Comparison of ENCODE assay signal across 1 cellular context in genomic region chr1:91500756-91501526, GRCh38.
TF ChIP-seq lines count a peak whose summit lies in the region.

TSS of gene CDC7 (plus strand) at chr1:91500851. CDS start at chr1:91501717, 866 bp downstream.

TF ChIP-seq in HepG2, 621 proteins besides CTCF, POLR2A, EP300 and RAD21 (continued from another document and continues in another):
- TF ChIP-seq TAF15 (IDR thresholded peaks at IDR 0.05; ENCODE audit: low read depth, low read length, poor library complexity, severe bottlenecking) (no peak), ZNF101 (CRISPR knock-in tag; IDR thresholded peaks at IDR 0.05; ENCODE audit: borderline replicate concordance, low read depth) (no peak), SIN3B (IDR thresholded peaks at IDR 0.05; ENCODE audit: low read length) (no peak), MEIS2 (CRISPR knock-in tag; IDR thresholded peaks at IDR 0.05) (0 out of 2 replicates have a peak, but pooled peaks have one; percentile 30), NFIB (CRISPR knock-in tag; IDR thresholded peaks at IDR 0.05; ENCODE audit: borderline replicate concordance) (no peak), SNAPC2 (CRISPR knock-in tag; IDR thresholded peaks at IDR 0.05) (no peak), MLX (CRISPR knock-in tag; IDR thresholded peaks at IDR 0.05) (no peak), ZSCAN12 (CRISPR knock-in tag; IDR thresholded peaks at IDR 0.05) (no peak), ZBTB1 (CRISPR knock-in tag; IDR thresholded peaks at IDR 0.05; ENCODE audit: borderline replicate concordance) (no peak), ZNF143 (CRISPR knock-in tag; IDR thresholded peaks at IDR 0.05) (peak; percentile 5), PCBP2 (optimal IDR thresholded peaks at IDR 0.05; ENCODE audit: low read depth, low read length, poor library complexity, severe bottlenecking) (peak; percentile 48), ZNF3 (CRISPR knock-in tag; IDR thresholded peaks at IDR 0.05) (0 out of 2 replicates have a peak, but pooled peaks have one; percentile 20), ZNF788 (CRISPR knock-in tag; IDR thresholded peaks at IDR 0.05; ENCODE audit: borderline replicate concordance) (no peak), ZNF234 (CRISPR knock-in tag; conservative IDR thresholded peaks at IDR 0.05) (peak; percentile 64; the same call in 1 of the 2 replicates), ZNF773 (CRISPR knock-in tag; IDR thresholded peaks at IDR 0.05; ENCODE audit: borderline replicate concordance) (no peak), ZNF337 (CRISPR knock-in tag; IDR thresholded peaks at IDR 0.05; ENCODE audit: borderline replicate concordance, low read depth) (no peak), JUNB (CRISPR knock-in tag; IDR thresholded peaks at IDR 0.05; ENCODE audit: borderline replicate concordance) (no peak), STAT5B (CRISPR knock-in tag; IDR thresholded peaks at IDR 0.05) (0 out of 2 replicates have a peak, but pooled peaks have one; percentile 0), THYN1 (CRISPR knock-in tag; IDR thresholded peaks at IDR 0.05; ENCODE audit: borderline replicate concordance, low read depth) (no peak), NFYB (CRISPR knock-in tag; IDR thresholded peaks at IDR 0.05) (no peak), ZFP1 (CRISPR knock-in tag; IDR thresholded peaks at IDR 0.05) (no peak), TMF1 (CRISPR knock-in tag; IDR thresholded peaks at IDR 0.05; ENCODE audit: low read depth) (peak; percentile 47; the same call in 1 of the 2 replicates), ZNF124 (CRISPR knock-in tag; IDR thresholded peaks at IDR 0.05) (0 out of 2 replicates have a peak, but pooled peaks have one; percentile 14), ZXDC (CRISPR knock-in tag; IDR thresholded peaks at IDR 0.05) (peak; percentile 39; the same call in 1 of the 2 replicates), PPARG (CRISPR knock-in tag; conservative IDR thresholded peaks at IDR 0.05) (no peak), ZKSCAN1 (IDR thresholded peaks at IDR 0.05; ENCODE audit: low read length) (peak; percentile 92), KMT2B (CRISPR knock-in tag; IDR thresholded peaks at IDR 0.05) (peak; percentile 34), AGO2 (optimal IDR thresholded peaks at IDR 0.05; ENCODE audit: low read depth, low read length) (peak; percentile 77), ARNT (IDR thresholded peaks at IDR 0.05) (no peak), ZNF230 (CRISPR knock-in tag; IDR thresholded peaks at IDR 0.05) (no peak), ZKSCAN5 (CRISPR knock-in tag; IDR thresholded peaks at IDR 0.05) (no peak), ZNF224 (CRISPR knock-in tag; IDR thresholded peaks at IDR 0.05) (peak; percentile 73; the same call in 1 of the 2 replicates), GTF3A (CRISPR knock-in tag; conservative IDR thresholded peaks at IDR 0.05) (no peak), FOSL2 (CRISPR knock-in tag; IDR thresholded peaks at IDR 0.05) (0 out of 2 replicates have a peak, but pooled peaks have one; percentile 7), SNAI1 (CRISPR knock-in tag; IDR thresholded peaks at IDR 0.05; ENCODE audit: borderline replicate concordance) (peak; percentile 95), ZBTB33 (CRISPR knock-in tag; IDR thresholded peaks at IDR 0.05) (0 out of 2 replicates have a peak, but pooled peaks have one; percentile 5), ZSCAN25 (CRISPR knock-in tag; IDR thresholded peaks at IDR 0.05) (peak; percentile 59; the same call in 1 of the 2 replicates), NONO (IDR thresholded peaks at IDR 0.05) (no peak), NONO (CRISPR knock-in tag; conservative IDR thresholded peaks at IDR 0.05) (peak; percentile 56; the same call in 1 of the 2 replicates), NFKBIZ (CRISPR knock-in tag; IDR thresholded peaks at IDR 0.05) (no peak), NR3C1 (CRISPR knock-in tag; IDR thresholded peaks at IDR 0.05) (no peak), NR1H2 (CRISPR knock-in tag; IDR thresholded peaks at IDR 0.05; ENCODE audit: borderline replicate concordance, low read depth) (no peak), NBN (conservative IDR thresholded peaks at IDR 0.05) (no peak), ZNF468 (CRISPR knock-in tag; IDR thresholded peaks at IDR 0.05) (no peak), MAFK (conservative IDR thresholded peaks at IDR 0.05 in 1 of 2, IDR thresholded peaks at IDR 0.05 in 1 of 2; ENCODE audit: low read length in 2 of 2) (no peak), DR1 (CRISPR knock-in tag; IDR thresholded peaks at IDR 0.05) (peak; percentile 52; the same call in 1 of the 2 replicates), ZBTB43 (CRISPR knock-in tag; conservative IDR thresholded peaks at IDR 0.05) (no peak), ZNF543 (CRISPR knock-in tag; IDR thresholded peaks at IDR 0.05) (no peak), ZMYM3 (CRISPR knock-in tag; IDR thresholded peaks at IDR 0.05) (peak; percentile 51), DRAP1 (CRISPR knock-in tag; IDR thresholded peaks at IDR 0.05) (no peak), DNMT3B (CRISPR knock-in tag; conservative IDR thresholded peaks at IDR 0.05) (0 out of 2 replicates have a peak, but pooled peaks have one; percentile 48), RXRB (CRISPR knock-in tag; IDR thresholded peaks at IDR 0.05; ENCODE audit: borderline replicate concordance) (no peak), ZNF563 (CRISPR knock-in tag; IDR thresholded peaks at IDR 0.05) (no peak), FOXM1 (CRISPR knock-in tag; IDR thresholded peaks at IDR 0.05) (no peak)
- TF ChIP-seq, protein P1, sequence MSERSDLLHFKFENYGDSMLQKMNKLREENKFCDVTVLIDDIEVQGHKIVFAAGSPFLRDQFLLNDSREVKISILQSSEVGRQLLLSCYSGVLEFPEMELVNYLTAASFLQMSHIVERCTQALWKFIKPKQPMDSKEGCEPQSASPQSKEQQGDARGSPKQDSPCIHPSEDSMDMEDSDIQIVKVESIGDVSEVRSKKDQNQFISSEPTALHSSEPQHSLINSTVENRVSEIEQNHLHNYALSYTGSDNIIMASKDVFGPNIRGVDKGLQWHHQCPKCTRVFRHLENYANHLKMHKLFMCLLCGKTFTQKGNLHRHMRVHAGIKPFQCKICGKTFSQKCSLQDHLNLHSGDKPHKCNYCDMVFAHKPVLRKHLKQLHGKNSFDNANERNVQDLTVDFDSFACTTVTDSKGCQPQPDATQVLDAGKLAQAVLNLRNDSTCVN (CRISPR knock-in tag; IDR thresholded peaks at IDR 0.05; ENCODE audit: borderline replicate concordance) = 0 out of 2 replicates have a peak, but pooled peaks have one; percentile 3
- TF ChIP-seq, protein P2, sequence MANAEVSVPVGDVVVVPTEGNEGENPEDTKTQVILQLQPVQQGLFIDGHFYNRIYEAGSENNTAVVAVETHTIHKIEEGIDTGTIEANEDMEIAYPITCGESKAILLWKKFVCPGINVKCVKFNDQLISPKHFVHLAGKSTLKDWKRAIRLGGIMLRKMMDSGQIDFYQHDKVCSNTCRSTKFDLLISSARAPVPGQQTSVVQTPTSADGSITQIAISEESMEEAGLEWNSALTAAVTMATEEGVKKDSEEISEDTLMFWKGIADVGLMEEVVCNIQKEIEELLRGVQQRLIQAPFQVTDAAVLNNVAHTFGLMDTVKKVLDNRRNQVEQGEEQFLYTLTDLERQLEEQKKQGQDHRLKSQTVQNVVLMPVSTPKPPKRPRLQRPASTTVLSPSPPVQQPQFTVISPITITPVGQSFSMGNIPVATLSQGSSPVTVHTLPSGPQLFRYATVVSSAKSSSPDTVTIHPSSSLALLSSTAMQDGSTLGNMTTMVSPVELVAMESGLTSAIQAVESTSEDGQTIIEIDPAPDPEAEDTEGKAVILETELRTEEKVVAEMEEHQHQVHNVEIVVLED (CRISPR knock-in tag; IDR thresholded peaks at IDR 0.05; ENCODE audit: borderline replicate concordance) = peak; percentile 37; the same call in 1 of the 2 replicates
- TF ChIP-seq, protein P3, sequence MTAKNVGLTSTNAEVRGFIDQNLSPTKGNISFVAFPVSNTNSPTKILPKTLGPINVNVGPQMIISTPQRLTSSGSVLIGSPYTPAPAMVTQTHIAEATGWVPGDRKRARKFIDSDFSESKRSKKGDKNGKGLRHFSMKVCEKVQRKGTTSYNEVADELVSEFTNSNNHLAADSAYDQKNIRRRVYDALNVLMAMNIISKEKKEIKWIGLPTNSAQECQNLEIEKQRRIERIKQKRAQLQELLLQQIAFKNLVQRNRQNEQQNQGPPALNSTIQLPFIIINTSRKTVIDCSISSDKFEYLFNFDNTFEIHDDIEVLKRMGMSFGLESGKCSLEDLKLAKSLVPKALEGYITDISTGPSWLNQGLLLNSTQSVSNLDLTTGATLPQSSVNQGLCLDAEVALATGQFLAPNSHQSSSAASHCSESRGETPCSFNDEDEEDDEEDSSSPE (CRISPR knock-in tag; IDR thresholded peaks at IDR 0.05) = peak; percentile 95
- TF ChIP-seq, protein P4, sequence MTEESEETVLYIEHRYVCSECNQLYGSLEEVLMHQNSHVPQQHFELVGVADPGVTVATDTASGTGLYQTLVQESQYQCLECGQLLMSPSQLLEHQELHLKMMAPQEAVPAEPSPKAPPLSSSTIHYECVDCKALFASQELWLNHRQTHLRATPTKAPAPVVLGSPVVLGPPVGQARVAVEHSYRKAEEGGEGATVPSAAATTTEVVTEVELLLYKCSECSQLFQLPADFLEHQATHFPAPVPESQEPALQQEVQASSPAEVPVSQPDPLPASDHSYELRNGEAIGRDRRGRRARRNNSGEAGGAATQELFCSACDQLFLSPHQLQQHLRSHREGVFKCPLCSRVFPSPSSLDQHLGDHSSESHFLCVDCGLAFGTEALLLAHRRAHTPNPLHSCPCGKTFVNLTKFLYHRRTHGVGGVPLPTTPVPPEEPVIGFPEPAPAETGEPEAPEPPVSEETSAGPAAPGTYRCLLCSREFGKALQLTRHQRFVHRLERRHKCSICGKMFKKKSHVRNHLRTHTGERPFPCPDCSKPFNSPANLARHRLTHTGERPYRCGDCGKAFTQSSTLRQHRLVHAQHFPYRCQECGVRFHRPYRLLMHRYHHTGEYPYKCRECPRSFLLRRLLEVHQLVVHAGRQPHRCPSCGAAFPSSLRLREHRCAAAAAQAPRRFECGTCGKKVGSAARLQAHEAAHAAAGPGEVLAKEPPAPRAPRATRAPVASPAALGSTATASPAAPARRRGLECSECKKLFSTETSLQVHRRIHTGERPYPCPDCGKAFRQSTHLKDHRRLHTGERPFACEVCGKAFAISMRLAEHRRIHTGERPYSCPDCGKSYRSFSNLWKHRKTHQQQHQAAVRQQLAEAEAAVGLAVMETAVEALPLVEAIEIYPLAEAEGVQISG (CRISPR knock-in tag; IDR thresholded peaks at IDR 0.05) = peak; percentile 13
- TF ChIP-seq, protein P5, sequence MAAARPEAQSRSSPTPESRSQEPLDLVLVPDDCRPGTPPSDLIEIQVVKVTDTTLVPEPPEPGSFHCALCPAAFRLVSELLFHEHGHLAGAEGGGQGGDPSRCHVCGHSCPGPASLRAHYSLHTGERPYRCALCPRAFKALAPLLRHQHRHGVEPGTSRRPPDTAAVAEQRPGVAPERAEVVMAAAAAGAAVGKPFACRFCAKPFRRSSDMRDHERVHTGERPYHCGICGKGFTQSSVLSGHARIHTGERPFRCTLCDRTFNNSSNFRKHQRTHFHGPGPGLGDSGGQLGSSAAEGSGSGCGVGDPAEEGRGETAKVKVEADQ (CRISPR knock-in tag; IDR thresholded peaks at IDR 0.05; ENCODE audit: borderline replicate concordance) = peak; percentile 81
